ENCODE assay signal across 8 cellular contexts in genomic region chr13:48160879-48161278, GRCh38.
DNase-seq lines count a peak whose midpoint lies in the region; ATAC-seq and TF ChIP-seq lines count a peak whose summit lies in the region.
"Had no signal": no experiment of that assay in that cellular context is flagged by ENCODE, and none has a peak within 500 bp of the region (broad histone marks: within the 10 kb centered on the region; RNA-seq: fewer than 3 reads in every experiment).

No MANE protein-coding gene starts in this region.

- CTCF ChIA-PET in HCT116 (lab: Charles Lee), result no interaction called here

- H3K9ac ChIP-seq in HCT116 (ENCODE audit: low read length), result no peak overlapping the region
- no peak overlapping the region for H3K9ac ChIP-seq in stomach smooth muscle (ENCODE audit: low read length in 2 of 2)

- TF ChIP-seq RAD21 in HCT116 (IDR thresholded peaks at IDR 0.05; ENCODE audit: low read depth), result no peak

- H3K9me3 Mint-ChIP-seq in activated naive CD8-positive, alpha-beta T cell (ENCODE audit: low read depth), result no peaks in the 10 kb centered on the region

- WGBS in heart right ventricle, 2 donors, result 59 to 73% methylated on average over 3 of the region's 3 CpGs

- H3K27me3 ChIP-seq in HCT116 (ENCODE audit: insufficient read depth, low read length) (no peaks in the 10 kb centered on the region), heart right ventricle (no peaks in the 10 kb centered on the region), stomach smooth muscle (ENCODE audit: control insufficient read depth in 1 of 2, insufficient read depth in 2 of 2, low read length in 2 of 2) (no peaks in the 10 kb centered on the region)
- H3K27me3 ChIP-seq: colonic mucosa had no signal

- no peaks in the 10 kb centered on the region for H3K9me3 ChIP-seq in HCT116 (ENCODE audit: control insufficient read depth in 1 of 2, insufficient read depth in 1 of 2, low read depth in 1 of 2, low read length in 2 of 2)
- H3K9me3 ChIP-seq in heart right ventricle, result no peaks in the 10 kb centered on the region
- H3K9me3 ChIP-seq in stomach smooth muscle (ENCODE audit: control insufficient read depth in 2 of 2, low read length in 2 of 2), result no peaks in the 10 kb centered on the region
- H3K9me3 ChIP-seq: colonic mucosa had no signal

- RAD21 ChIA-PET in HCT116 (lab: Charles Lee; ENCODE audit: low non-redundant PET in 1 of 2, low total read pairs in 2 of 2, uncharacterized antibody in 2 of 2, unreplicated experiment in 2 of 2), result no interaction called here

- no peak overlapping the region for H3K4me3 Mint-ChIP-seq in activated naive CD8-positive, alpha-beta T cell

- H3K4me1 ChIP-seq in HCT116 (ENCODE audit: control insufficient read depth in 1 of 2, insufficient read depth in 2 of 2, low read length in 2 of 2) (peaks cover 9 to 27% of the 10 kb centered on the region in 2 experiments), heart right ventricle (peaks cover 0 to 77% (median 28%) of the 10 kb centered on the region in 9 donors), stomach smooth muscle (ENCODE audit: control insufficient read depth, insufficient read depth, low read length) (peaks cover 2% of the 10 kb centered on the region)
- H3K4me1 ChIP-seq: colonic mucosa had no signal

- H3K36me3 ChIP-seq in HCT116 (ENCODE audit: control insufficient read depth in 1 of 2, insufficient read depth in 2 of 2, low read length in 2 of 2) (no peaks in the 10 kb centered on the region), heart right ventricle (no peaks in the 10 kb centered on the region), stomach smooth muscle (ENCODE audit: control insufficient read depth in 2 of 2, insufficient read depth in 2 of 2, low read length in 2 of 2) (no peaks in the 10 kb centered on the region)
- H3K36me3 ChIP-seq: colonic mucosa had no signal

- H3K4me2 ChIP-seq in HCT116 (ENCODE audit: low read length), result peak overlapping the region; percentile 18; the same call in 1 of the 2 replicates

- H3K36me3 Mint-ChIP-seq in activated naive CD8-positive, alpha-beta T cell, result no peaks in the 10 kb centered on the region

- H3K27me3 Mint-ChIP-seq in activated naive CD8-positive, alpha-beta T cell, result no peaks in the 10 kb centered on the region

- POLR2A ChIA-PET in HCT116 (lab: Charles Lee), result no interaction called here

- no peak for TF ChIP-seq POLR2A in HCT116 (IDR thresholded peaks at IDR 0.05; ENCODE audit: borderline replicate concordance, extremely low read depth, insufficient read depth, insufficient read length)

- H3K9me2 ChIP-seq in HCT116 (ENCODE audit: insufficient read depth), result no peaks in the 10 kb centered on the region

- H3K27ac ChIP-seq in HCT116 (ENCODE audit: low read depth, low read length) (no peak overlapping the region), heart right ventricle (peak overlapping the region in 9 of 10 donors; percentile 23 to 97 (median 79)), stomach smooth muscle (ENCODE audit: low read length) (peak overlapping the region; percentile 46)

- no peak overlapping the region for H3K4me3 ChIP-seq in HCT116 (replicated peaks in 1 of 2; ENCODE audit: low read depth in 1 of 2, low read length in 2 of 2)
- no peak overlapping the region for H3K4me3 ChIP-seq in heart right ventricle
- H3K4me3 ChIP-seq in stomach smooth muscle (ENCODE audit: low read length in 2 of 2), result no peak overlapping the region
- H3K4me3 ChIP-seq: colonic mucosa had no signal

- H4K20me1 ChIP-seq in HCT116 (ENCODE audit: insufficient read depth), result no peaks in the 10 kb centered on the region

- TF ChIP-seq CTCF in HCT116 (IDR thresholded peaks at IDR 0.05 in 2 of 3, conservative IDR thresholded peaks at IDR 0.05 in 1 of 3; ENCODE audit: borderline replicate concordance in 1 of 3, insufficient read depth in 1 of 3, low read depth in 2 of 3, low read length in 2 of 3) (no peak), heart right ventricle (IDR thresholded peaks at IDR 0.05) (no peak)

- H3K4me1 Mint-ChIP-seq in activated naive CD8-positive, alpha-beta T cell (ENCODE audit: low read depth), result peaks cover 56% of the 10 kb centered on the region

- no peak overlapping the region for H2AFZ ChIP-seq in HCT116 (ENCODE audit: low read depth, low read length, poor library complexity, severe bottlenecking)

- peak overlapping the region; percentile 54 for H3K27ac Mint-ChIP-seq in activated naive CD8-positive, alpha-beta T cell

- no TSS peak for BruUV-seq in HCT116 (replicated peaks; lab: Mats Ljungman, UMichigan)

- H3K79me2 ChIP-seq in HCT116 (ENCODE audit: insufficient read depth, low read length), result no peaks in the 10 kb centered on the region

- intact Hi-C loops in HCT116 (cut with micrococcal nuclease), result no loop called here
- intact Hi-C loops in heart right ventricle (cut with DNase I), result loop anchor here in 1 of 10 donors (5.0 kb wide), 1 partner anchor 56 kb away; no protein-coding TSS in a partner anchor

- DNase-seq in HCT116 (ENCODE audit: low read depth, low spot score) (no peak), heart right ventricle (peak in 1 of 2 donors; percentile 35), left lobe of liver (ENCODE audit: low spot score) (no peak), KG1 (lab: John Stamatoyannopoulos, UW) (no peak), GM19240 (ENCODE audit: insufficient read length, low spot score) (no peak)
- DNase-seq: colonic mucosa had no signal

- ATAC-seq in HCT116, result no peak
- ATAC-seq in heart right ventricle, result peak in 7 of 8 donors; percentile 48 to 75 (median 57)
- ATAC-seq in left lobe of liver, result no peak

TF ChIP-seq in HCT116, 20 proteins besides CTCF, POLR2A, EP300 and RAD21:
- TF ChIP-seq CBX3 (IDR thresholded peaks at IDR 0.05; ENCODE audit: low read depth) (no peak), EGR1 (IDR thresholded peaks at IDR 0.05; ENCODE audit: low read depth) (no peak), ZBTB33 (IDR thresholded peaks at IDR 0.05; ENCODE audit: extremely low read depth, insufficient replicate concordance, low read length) (no peak), FOSL1 (IDR thresholded peaks at IDR 0.05; ENCODE audit: low read depth) (no peak), MAX (IDR thresholded peaks at IDR 0.05) (no peak), JUND (IDR thresholded peaks at IDR 0.05) (no peak), ATF3 (IDR thresholded peaks at IDR 0.05) (no peak), POLR2AphosphoS5 (IDR thresholded peaks at IDR 0.05; ENCODE audit: low read depth, low read length) (no peak), EZH2phosphoT487 (IDR thresholded peaks at IDR 0.05; ENCODE audit: borderline replicate concordance) (no peak), TCF7L2 (IDR thresholded peaks at IDR 0.05; ENCODE audit: borderline replicate concordance, extremely low read depth, insufficient read depth, insufficient read length) (no peak), ZNF274 (IDR thresholded peaks at IDR 0.05; ENCODE audit: low read depth, low read length) (no peak), SRF (IDR thresholded peaks at IDR 0.05; ENCODE audit: low read depth) (no peak), REST (IDR thresholded peaks at IDR 0.05; ENCODE audit: low read depth) (no peak)
TF ChIP-seq in HCT116: peak in this region for 0.

Comparison
In these comparisons a context has a peak if more than half of its experiments do, and no peak if none do; other contexts are left out.
1. ATAC-seq: peak in heart right ventricle (7 of 8); none in HCT116 (single experiment) and left lobe of liver (single experiment).